In genomic region chr15:26731965-26732364, GRCh38 we compare ENCODE assay signal across 30 cellular contexts. TPM values are rescaled to one million over a fixed set of nuclear protein-coding genes. Genes with fewer than 3 reads are reported as not detected.
"Had no signal": no experiment of that assay in that cellular context is flagged by ENCODE, and none has a peak within 500 bp of the region (broad histone marks: within the 10 kb centered on the region; RNA-seq: fewer than 3 reads in every experiment).

No MANE protein-coding gene starts in this region.

- H3K36me3 ChIP-seq: brain microvascular endothelial cell, gastrocnemius medialis had no signal

- H3K4me1 ChIP-seq: foreskin keratinocyte, gastrocnemius medialis had no signal

- FAIRE-seq: astrocyte, bronchial epithelial cell had no signal

- H3K4me3 ChIP-seq: coronary artery, dorsolateral prefrontal cortex, gastrocnemius medialis had no signal

- H3K9me3 ChIP-seq: gastrocnemius medialis had no signal

- H3K27ac ChIP-seq: brain microvascular endothelial cell, coronary artery, dorsolateral prefrontal cortex, foreskin keratinocyte, gastrocnemius medialis, WERI-Rb-1 had no signal

- ATAC-seq: activated CD4-positive, CD25-positive, alpha-beta regulatory T cell treated with anti-CD3 and anti-CD28 coated beads, Interleukin-2, amount 50 U/mL, for 24 hours; activated CD8-positive, alpha-beta T cell treated with anti-CD3 and anti-CD28 coated beads for 36 hours; activated T-cell treated with anti-CD3 and anti-CD28 coated beads, Interleukin-2, amount 50 U/mL, for 4 hours; activated T-helper 17 cell treated with anti-CD3 and anti-CD28 coated beads, Interleukin-2, amount 50 U/mL, for 72 hours; esophagus mucosa; foreskin keratinocyte; gastrocnemius medialis; T-helper 17 cell had no signal

- DNase-seq: activated B cell treated with CpG ODN at 0.5 μM for 24 hours; activated CD4-positive, alpha-beta T cell treated with anti-CD3 and anti-CD28 coated beads for 48 hours; activated CD4-positive, alpha-beta T cell treated with anti-CD3 and anti-CD28 coated beads, Interleukin-2, amount 50 U/mL, for 1 hour; activated CD4-positive, alpha-beta T cell treated with anti-CD3 and anti-CD28 coated beads, Interleukin-2, amount 50 U/mL, for 48 hours; activated CD8-positive, alpha-beta memory T cell treated with anti-CD3 and anti-CD28 coated beads for 24 hours; activated CD8-positive, alpha-beta T cell treated with anti-CD3 and anti-CD28 coated beads for 36 hours; activated effector memory CD4-positive, alpha-beta T cell treated with Interleukin-2 at 50 U/mL for 16 hours; activated gamma-delta T cell treated with Interleukin-2 at 50 U/mL for 16 hours; activated naive CD4-positive, alpha-beta T cell treated with anti-CD3 and anti-CD28 coated beads, Interleukin-2, amount 50 U/mL, for 16 hours; activated naive CD4-positive, alpha-beta T cell treated with Interleukin-2 at 50 U/mL for 16 hours; activated T-cell treated with anti-CD3 and anti-CD28 coated beads, Interleukin-2, amount 50 U/mL, for 4 hours; amniotic stem cell; anterior cingulate cortex; brain microvascular endothelial cell; dorsolateral prefrontal cortex; effector memory CD4-positive, alpha-beta T cell; endodermal cell; foreskin keratinocyte; gastrocnemius medialis; head of caudate nucleus; T-helper 17 cell; T1000; WERI-Rb-1 had no signal

- H3K27me3 ChIP-seq: brain microvascular endothelial cell, dorsolateral prefrontal cortex, foreskin keratinocyte, gastrocnemius medialis had no signal

RNA-seq across cellular contexts. Expression of gene GABRB3, which starts 40.9 kb away (rescaled TPM):
- total RNA-seq: activated B cell treated with CpG ODN at 0.5 μM for 24 hours, glomerular endothelial cell, T-helper 17 cell had no signal
